2 cellular contexts compared by ENCODE assay signal in genomic region chr21:46375560-46376230, GRCh38.
TF ChIP-seq lines count a peak whose summit lies in the region.

No MANE protein-coding gene starts in this region.

TF ChIP-seq in GM23338, 12 proteins besides CTCF, POLR2A, EP300 and RAD21:
- TF ChIP-seq ZNF462 (CRISPR knock-in tag; IDR thresholded peaks at IDR 0.05) (no peak), ZNF114 (CRISPR knock-in tag; IDR thresholded peaks at IDR 0.05) (no peak), ZNF331 (CRISPR knock-in tag; IDR thresholded peaks at IDR 0.05; ENCODE audit: low read depth) (no peak), REST (IDR thresholded peaks at IDR 0.05; ENCODE audit: unreplicated experiment) (no peak), STAT1 (IDR thresholded peaks at IDR 0.05; ENCODE audit: unreplicated experiment) (no peak), JUNB (IDR thresholded peaks at IDR 0.05; ENCODE audit: unreplicated experiment) (no peak), EZH2 (IDR thresholded peaks at IDR 0.05; ENCODE audit: low read depth, unreplicated experiment) (no peak), NANOG (IDR thresholded peaks at IDR 0.05; ENCODE audit: borderline replicate concordance) (no peak), CREB1 (CRISPR knock-in tag; IDR thresholded peaks at IDR 0.05; ENCODE audit: low read depth) (no peak), EZH2phosphoT487 (IDR thresholded peaks at IDR 0.05; ENCODE audit: unreplicated experiment) (no peak)

TF ChIP-seq in H1, 55 proteins besides CTCF, POLR2A, EP300 and RAD21:
- TF ChIP-seq MAFK (IDR thresholded peaks at IDR 0.05; ENCODE audit: low read depth, low read length): no peak
- no peak for TF ChIP-seq CHD2 (IDR thresholded peaks at IDR 0.05; ENCODE audit: low read length)
- TF ChIP-seq HDAC2 (IDR thresholded peaks at IDR 0.05; ENCODE audit: borderline replicate concordance in 1 of 2, low read depth in 2 of 2, low read length in 2 of 2): no peak
- TF ChIP-seq HDAC6 (IDR thresholded peaks at IDR 0.05; ENCODE audit: low read depth, low read length): no peak
- TF ChIP-seq SIN3A (conservative IDR thresholded peaks at IDR 0.05 in 1 of 2, IDR thresholded peaks at IDR 0.05 in 1 of 2; ENCODE audit: low read depth in 1 of 2, low read length in 2 of 2): no peak
- no peak for TF ChIP-seq FOSL1 (IDR thresholded peaks at IDR 0.05; ENCODE audit: insufficient read depth, low read depth, low read length)
- TF ChIP-seq CBX8 (IDR thresholded peaks at IDR 0.05; ENCODE audit: borderline replicate concordance, low read depth, low read length): no peak
- no peak for TF ChIP-seq SAP30 (IDR thresholded peaks at IDR 0.05; ENCODE audit: insufficient read depth, insufficient replicate concordance, low read length)
- no peak for TF ChIP-seq CBX5 (IDR thresholded peaks at IDR 0.05; ENCODE audit: low read depth, low read length)
- no peak for TF ChIP-seq JUN (IDR thresholded peaks at IDR 0.05; ENCODE audit: low read depth, low read length)
- TF ChIP-seq KDM5A (IDR thresholded peaks at IDR 0.05; ENCODE audit: low read length): no peak
- no peak for TF ChIP-seq KDM4A (IDR thresholded peaks at IDR 0.05; ENCODE audit: low read depth, low read length, severe bottlenecking)
- TF ChIP-seq BRCA1 (IDR thresholded peaks at IDR 0.05; ENCODE audit: low read depth, low read length): no peak
- no peak for TF ChIP-seq ATF3 (IDR thresholded peaks at IDR 0.05; ENCODE audit: insufficient read depth, low read depth, low read length)
- TF ChIP-seq E2F6 (IDR thresholded peaks at IDR 0.05): no peak
- no peak for TF ChIP-seq SP4 (IDR thresholded peaks at IDR 0.05; ENCODE audit: low read length)
- no peak for TF ChIP-seq SRF (IDR thresholded peaks at IDR 0.05; ENCODE audit: low read depth, low read length)
- TF ChIP-seq TBP (IDR thresholded peaks at IDR 0.05; ENCODE audit: low read depth, low read length): no peak
